ENCODE assay signal across 23 cellular contexts in genomic region chr5:77816686-77817085, GRCh38.
"Had no signal": no experiment of that assay in that cellular context is flagged by ENCODE, and none has a peak within 500 bp of the region (broad histone marks: within the 10 kb centered on the region; RNA-seq: fewer than 3 reads in every experiment).

No MANE protein-coding gene starts in this region.

- H3K4me1 ChIP-seq: adrenal gland had no signal

- H3K27ac Mint-ChIP-seq: activated CD8-positive, alpha-beta T cell treated with anti-CD3 and anti-CD28 coated beads for 36 hours; activated naive CD8-positive, alpha-beta T cell treated with anti-CD3 and anti-CD28 coated beads, Interleukin-2, amount 10 ng/mL, durations not matched to agents 7 days and 5 days; T-helper 17 cell had no signal

- H3K27me3 ChIP-seq: adrenal gland, MG63 had no signal

- ATAC-seq: activated CD8-positive, alpha-beta T cell treated with anti-CD3 and anti-CD28 coated beads for 36 hours; T-helper 17 cell had no signal

- H3K36me3 Mint-ChIP-seq: activated naive CD8-positive, alpha-beta T cell treated with anti-CD3 and anti-CD28 coated beads, Interleukin-2, amount 10 ng/mL, durations not matched to agents 7 days and 5 days had no signal

- H3K9me3 Mint-ChIP-seq: activated CD8-positive, alpha-beta T cell treated with anti-CD3 and anti-CD28 coated beads for 36 hours; activated naive CD8-positive, alpha-beta T cell treated with anti-CD3 and anti-CD28 coated beads, Interleukin-2, amount 10 ng/mL, durations not matched to agents 7 days and 5 days had no signal

- H3K27ac ChIP-seq: adrenal gland had no signal

- H3K4me1 Mint-ChIP-seq: T-helper 17 cell had no signal

- H3K4me3 Mint-ChIP-seq: activated CD8-positive, alpha-beta T cell treated with anti-CD3 and anti-CD28 coated beads for 36 hours; activated naive CD8-positive, alpha-beta T cell treated with anti-CD3 and anti-CD28 coated beads, Interleukin-2, amount 10 ng/mL, durations not matched to agents 7 days and 5 days; T-helper 17 cell had no signal

- H3K4me3 ChIP-seq: adrenal gland, MG63 had no signal

- H3K36me3 ChIP-seq: adrenal gland, MG63 had no signal

- DNase-seq: activated CD4-positive, CD25-positive, alpha-beta regulatory T cell; activated CD8-positive, alpha-beta memory T cell treated with anti-CD3 and anti-CD28 coated beads, Interleukin-2, amount 50 U/mL, for 48 hours; activated CD8-positive, alpha-beta T cell treated with anti-CD3 and anti-CD28 coated beads for 36 hours; activated naive CD4-positive, alpha-beta T cell treated with anti-CD3 and anti-CD28 coated beads, Interleukin-2, amount 50 U/mL, for 16 hours; activated naive CD8-positive, alpha-beta T cell treated with anti-CD3 and anti-CD28 coated beads, Interleukin-2, amount 10 ng/mL, durations not matched to agents 7 days and 5 days; activated T-cell treated with anti-CD3 and anti-CD28 coated beads, Interleukin-2, amount 50 U/mL, for 1 hour; adrenal gland; anterior cingulate cortex; caudate nucleus; KBM-7; MG63; MV-4-11; NCI-H1105; NCI-H1436; NCI-H1694 treated with DMSO at 0.1 percent for 48 hours; NCI-H2029 treated with DMSO at 0.1 percent for 48 hours; NCI-H345; NCI-H510A; NCI-H526 treated with DMSO at 0.1 percent for 48 hours; NCI-H82; SIG-M5; T-helper 17 cell; T-helper 9 cell had no signal

- H3K9me3 ChIP-seq: adrenal gland, MG63 had no signal
